In genomic region chr1:109793486-109794318, GRCh38 we compare ENCODE assay signal across 8 cellular contexts. TPM values are rescaled to one million over a fixed set of nuclear protein-coding genes. Genes with fewer than 3 reads are reported as not detected.
DNase-seq lines count a peak whose midpoint lies in the region; ATAC-seq and TF ChIP-seq lines count a peak whose summit lies in the region.

No MANE protein-coding gene starts in this region.

- DNase-seq in A172 (ENCODE audit: low spot score) (peak; percentile 69), HAP-1 (ENCODE audit: low spot score in 2 of 2) (peak; percentile 85 to 88), NCI-H82 (lab: John Stamatoyannopoulos, UW) (peak; percentile 89), left ventricle myocardium inferior (no peak)
- peak; percentile 53 for DNase-seq in activated naive CD8-positive, alpha-beta T cell treated with anti-CD3 and anti-CD28 coated beads for 36 hours

- peaks cover 72% of the 10 kb centered on the region for H3K4me1 Mint-ChIP-seq in activated naive CD8-positive, alpha-beta T cell treated with anti-CD3 and anti-CD28 coated beads for 36 hours

- H3K4me2 ChIP-seq in skeletal muscle satellite cell (ENCODE audit: low read length), result peak overlapping the region; percentile 15

- H3K36me3 ChIP-seq in HAP-1 (replicated peaks) (no peaks in the 10 kb centered on the region), left ventricle myocardium inferior (no peaks in the 10 kb centered on the region), skeletal muscle satellite cell (ENCODE audit: insufficient read depth, low read length) (no peaks in the 10 kb centered on the region)

- H3K27me3 ChIP-seq in HAP-1 (ENCODE audit: low read depth), result no peaks in the 10 kb centered on the region
- no peaks in the 10 kb centered on the region for H3K27me3 ChIP-seq in left ventricle myocardium inferior (ENCODE audit: low read depth)
- no peaks in the 10 kb centered on the region for H3K27me3 ChIP-seq in skeletal muscle satellite cell (ENCODE audit: control insufficient read depth, insufficient read depth, low read length)

- H3K4me3 ChIP-seq in HAP-1 (no peak overlapping the region), left ventricle myocardium inferior (no peak overlapping the region), skeletal muscle satellite cell (ENCODE audit: low read length) (no peak overlapping the region)

- H3K27me3 Mint-ChIP-seq in activated naive CD8-positive, alpha-beta T cell treated with anti-CD3 and anti-CD28 coated beads for 36 hours, result no peaks in the 10 kb centered on the region

- H3K27ac Mint-ChIP-seq in activated naive CD8-positive, alpha-beta T cell treated with anti-CD3 and anti-CD28 coated beads for 36 hours, result peak overlapping the region; percentile 8

- peak overlapping the region; percentile 19 for H3K9ac ChIP-seq in skeletal muscle satellite cell (ENCODE audit: low read depth, low read length)

- peak overlapping the region; percentile 1 for H3K4me3 Mint-ChIP-seq in activated naive CD8-positive, alpha-beta T cell treated with anti-CD3 and anti-CD28 coated beads for 36 hours

- no peaks in the 10 kb centered on the region for H3K9me3 Mint-ChIP-seq in activated naive CD8-positive, alpha-beta T cell treated with anti-CD3 and anti-CD28 coated beads for 36 hours

- ATAC-seq in HG02610 (IDR thresholded peaks at IDR 0.05; ENCODE audit: unreplicated experiment), result no peak
- no peak for ATAC-seq in HG03521 (IDR thresholded peaks at IDR 0.05; ENCODE audit: unreplicated experiment)

- H3K4me1 ChIP-seq in HAP-1, result peaks cover 28% of the 10 kb centered on the region
- peaks cover 62% of the 10 kb centered on the region for H3K4me1 ChIP-seq in left ventricle myocardium inferior
- peaks cover 45% of the 10 kb centered on the region for H3K4me1 ChIP-seq in skeletal muscle satellite cell (ENCODE audit: control insufficient read depth, insufficient read depth, low read length)

- in situ Hi-C loops in HAP-1 (cut with MboI; ENCODE audit: low sequenced_read_pairs), result no loop called here

- no peaks in the 10 kb centered on the region for H3K36me3 Mint-ChIP-seq in activated naive CD8-positive, alpha-beta T cell treated with anti-CD3 and anti-CD28 coated beads for 36 hours

- H3K9me3 ChIP-seq in HAP-1, result no peaks in the 10 kb centered on the region
- no peaks in the 10 kb centered on the region for H3K9me3 ChIP-seq in left ventricle myocardium inferior (replicated peaks)
- no peaks in the 10 kb centered on the region for H3K9me3 ChIP-seq in skeletal muscle satellite cell (replicated peaks; ENCODE audit: low read length)

- TF ChIP-seq CTCF in left ventricle myocardium inferior (IDR thresholded peaks at IDR 0.05; ENCODE audit: borderline replicate concordance), result peak; percentile 30

- intact Hi-C loops in left ventricle myocardium inferior (cut with micrococcal nuclease), result loop anchor here (5.0 kb wide), 1 partner anchor 189 kb away; the partner anchor contains the start of gene AHCYL1

- H3K27ac ChIP-seq in left ventricle myocardium inferior (replicated peaks), result peak overlapping the region; percentile 78

RNA-seq across cellular contexts. Expression of gene EPS8L3, which starts 30.0 kb away (rescaled TPM):
- total RNA-seq in A172 (2014; rRNA removed; shearing (Covaris generic)), result not detected in 2 replicates
- not detected for total RNA-seq in activated naive CD8-positive, alpha-beta T cell treated with anti-CD3 and anti-CD28 coated beads for 36 hours
- 0.11 TPM for total RNA-seq in left ventricle myocardium inferior
- total RNA-seq in skeletal muscle satellite cell (2012; rRNA removed), result not detected in 2 replicates

RNA-seq across cellular contexts. Expression of gene GSTM3, which starts 52.9 kb away (rescaled TPM):
- 40.8 and 49.2 TPM in 2 replicates for total RNA-seq in A172 (2014; rRNA removed; shearing (Covaris generic))
- total RNA-seq in activated naive CD8-positive, alpha-beta T cell treated with anti-CD3 and anti-CD28 coated beads for 36 hours, result 10 to 100 TPM; 21.4 to 25.4 TPM
- 93.7 TPM for total RNA-seq in left ventricle myocardium inferior
- 2.5 and 15.9 TPM in 2 replicates for total RNA-seq in skeletal muscle satellite cell (2012; rRNA removed)
